Comparison of ENCODE assay signal across 2 cellular contexts in the genomic region with DNA sequence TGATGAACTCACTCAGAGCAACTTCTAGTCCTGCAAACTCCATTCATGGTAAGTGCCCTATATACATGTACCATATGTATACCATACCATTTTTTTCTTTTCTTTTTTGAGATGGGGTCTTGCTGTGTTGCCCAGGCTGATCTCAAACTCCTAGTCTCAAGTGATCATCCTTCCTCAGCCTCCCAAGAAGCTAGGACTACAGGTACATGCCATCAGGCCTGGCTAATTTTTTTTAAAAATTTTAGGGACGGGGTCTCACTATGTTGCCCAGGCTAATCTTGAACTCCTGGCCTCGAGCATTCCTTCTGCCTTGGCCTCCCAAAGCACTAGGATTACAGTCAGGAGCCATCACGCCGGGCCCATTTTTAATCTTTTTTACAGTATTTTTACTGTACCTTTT.
A peak's percentile ranks its signal among the peaks of the same experiment; 100 is the strongest.
TF ChIP-seq lines count a peak whose summit lies in the region.

No MANE protein-coding gene starts in this region.

TF ChIP-seq in A549, 52 proteins besides CTCF, POLR2A, EP300 and RAD21:
- TF ChIP-seq, protein P1, sequence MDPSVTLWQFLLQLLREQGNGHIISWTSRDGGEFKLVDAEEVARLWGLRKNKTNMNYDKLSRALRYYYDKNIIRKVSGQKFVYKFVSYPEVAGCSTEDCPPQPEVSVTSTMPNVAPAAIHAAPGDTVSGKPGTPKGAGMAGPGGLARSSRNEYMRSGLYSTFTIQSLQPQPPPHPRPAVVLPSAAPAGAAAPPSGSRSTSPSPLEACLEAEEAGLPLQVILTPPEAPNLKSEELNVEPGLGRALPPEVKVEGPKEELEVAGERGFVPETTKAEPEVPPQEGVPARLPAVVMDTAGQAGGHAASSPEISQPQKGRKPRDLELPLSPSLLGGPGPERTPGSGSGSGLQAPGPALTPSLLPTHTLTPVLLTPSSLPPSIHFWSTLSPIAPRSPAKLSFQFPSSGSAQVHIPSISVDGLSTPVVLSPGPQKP (IDR thresholded peaks at IDR 0.05; ENCODE audit: low read depth, low read length), result no peak
- TF ChIP-seq, protein P2, sequence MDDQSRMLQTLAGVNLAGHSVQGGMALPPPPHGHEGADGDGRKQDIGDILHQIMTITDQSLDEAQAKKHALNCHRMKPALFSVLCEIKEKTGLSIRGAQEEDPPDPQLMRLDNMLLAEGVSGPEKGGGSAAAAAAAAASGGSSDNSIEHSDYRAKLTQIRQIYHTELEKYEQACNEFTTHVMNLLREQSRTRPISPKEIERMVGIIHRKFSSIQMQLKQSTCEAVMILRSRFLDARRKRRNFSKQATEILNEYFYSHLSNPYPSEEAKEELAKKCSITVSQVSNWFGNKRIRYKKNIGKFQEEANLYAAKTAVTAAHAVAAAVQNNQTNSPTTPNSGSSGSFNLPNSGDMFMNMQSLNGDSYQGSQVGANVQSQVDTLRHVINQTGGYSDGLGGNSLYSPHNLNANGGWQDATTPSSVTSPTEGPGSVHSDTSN (IDR thresholded peaks at IDR 0.05), result no peak
- TF ChIP-seq ESRRA (IDR thresholded peaks at IDR 0.05; ENCODE audit: borderline replicate concordance, low read length) (no peak), RARB (CRISPR knock-in tag; IDR thresholded peaks at IDR 0.05) (no peak), CEBPB (IDR thresholded peaks at IDR 0.05) (no peak), EHF (CRISPR knock-in tag; IDR thresholded peaks at IDR 0.05) (no peak)
- TF ChIP-seq, protein P3, sequence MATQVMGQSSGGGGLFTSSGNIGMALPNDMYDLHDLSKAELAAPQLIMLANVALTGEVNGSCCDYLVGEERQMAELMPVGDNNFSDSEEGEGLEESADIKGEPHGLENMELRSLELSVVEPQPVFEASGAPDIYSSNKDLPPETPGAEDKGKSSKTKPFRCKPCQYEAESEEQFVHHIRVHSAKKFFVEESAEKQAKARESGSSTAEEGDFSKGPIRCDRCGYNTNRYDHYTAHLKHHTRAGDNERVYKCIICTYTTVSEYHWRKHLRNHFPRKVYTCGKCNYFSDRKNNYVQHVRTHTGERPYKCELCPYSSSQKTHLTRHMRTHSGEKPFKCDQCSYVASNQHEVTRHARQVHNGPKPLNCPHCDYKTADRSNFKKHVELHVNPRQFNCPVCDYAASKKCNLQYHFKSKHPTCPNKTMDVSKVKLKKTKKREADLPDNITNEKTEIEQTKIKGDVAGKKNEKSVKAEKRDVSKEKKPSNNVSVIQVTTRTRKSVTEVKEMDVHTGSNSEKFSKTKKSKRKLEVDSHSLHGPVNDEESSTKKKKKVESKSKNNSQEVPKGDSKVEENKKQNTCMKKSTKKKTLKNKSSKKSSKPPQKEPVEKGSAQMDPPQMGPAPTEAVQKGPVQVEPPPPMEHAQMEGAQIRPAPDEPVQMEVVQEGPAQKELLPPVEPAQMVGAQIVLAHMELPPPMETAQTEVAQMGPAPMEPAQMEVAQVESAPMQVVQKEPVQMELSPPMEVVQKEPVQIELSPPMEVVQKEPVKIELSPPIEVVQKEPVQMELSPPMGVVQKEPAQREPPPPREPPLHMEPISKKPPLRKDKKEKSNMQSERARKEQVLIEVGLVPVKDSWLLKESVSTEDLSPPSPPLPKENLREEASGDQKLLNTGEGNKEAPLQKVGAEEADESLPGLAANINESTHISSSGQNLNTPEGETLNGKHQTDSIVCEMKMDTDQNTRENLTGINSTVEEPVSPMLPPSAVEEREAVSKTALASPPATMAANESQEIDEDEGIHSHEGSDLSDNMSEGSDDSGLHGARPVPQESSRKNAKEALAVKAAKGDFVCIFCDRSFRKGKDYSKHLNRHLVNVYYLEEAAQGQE (IDR thresholded peaks at IDR 0.05), result no peak

TF ChIP-seq in K562, 482 proteins besides CTCF, POLR2A, EP300 and RAD21:
- TF ChIP-seq, protein P4, sequence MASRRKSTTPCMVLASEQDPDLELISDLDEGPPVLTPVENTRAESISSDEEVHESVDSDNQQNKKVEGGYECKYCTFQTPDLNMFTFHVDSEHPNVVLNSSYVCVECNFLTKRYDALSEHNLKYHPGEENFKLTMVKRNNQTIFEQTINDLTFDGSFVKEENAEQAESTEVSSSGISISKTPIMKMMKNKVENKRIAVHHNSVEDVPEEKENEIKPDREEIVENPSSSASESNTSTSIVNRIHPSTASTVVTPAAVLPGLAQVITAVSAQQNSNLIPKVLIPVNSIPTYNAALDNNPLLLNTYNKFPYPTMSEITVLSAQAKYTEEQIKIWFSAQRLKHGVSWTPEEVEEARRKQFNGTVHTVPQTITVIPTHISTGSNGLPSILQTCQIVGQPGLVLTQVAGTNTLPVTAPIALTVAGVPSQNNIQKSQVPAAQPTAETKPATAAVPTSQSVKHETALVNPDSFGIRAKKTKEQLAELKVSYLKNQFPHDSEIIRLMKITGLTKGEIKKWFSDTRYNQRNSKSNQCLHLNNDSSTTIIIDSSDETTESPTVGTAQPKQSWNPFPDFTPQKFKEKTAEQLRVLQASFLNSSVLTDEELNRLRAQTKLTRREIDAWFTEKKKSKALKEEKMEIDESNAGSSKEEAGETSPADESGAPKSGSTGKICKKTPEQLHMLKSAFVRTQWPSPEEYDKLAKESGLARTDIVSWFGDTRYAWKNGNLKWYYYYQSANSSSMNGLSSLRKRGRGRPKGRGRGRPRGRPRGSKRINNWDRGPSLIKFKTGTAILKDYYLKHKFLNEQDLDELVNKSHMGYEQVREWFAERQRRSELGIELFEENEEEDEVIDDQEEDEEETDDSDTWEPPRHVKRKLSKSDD (conservative IDR thresholded peaks at IDR 0.05; ENCODE audit: low read length), result no peak
- TF ChIP-seq, protein P3 (CRISPR knock-in tag; IDR thresholded peaks at IDR 0.05; ENCODE audit: low read depth), result no peak
- TF ChIP-seq BRF1 (IDR thresholded peaks at IDR 0.05; ENCODE audit: borderline replicate concordance, extremely low read depth, insufficient read length), result no peak
- no peak for TF ChIP-seq PTRF (tag; IDR thresholded peaks at IDR 0.05)
- peak; percentile 81 for TF ChIP-seq ZNF121 (CRISPR knock-in tag; conservative IDR thresholded peaks at IDR 0.05)
- TF ChIP-seq, protein P5, sequence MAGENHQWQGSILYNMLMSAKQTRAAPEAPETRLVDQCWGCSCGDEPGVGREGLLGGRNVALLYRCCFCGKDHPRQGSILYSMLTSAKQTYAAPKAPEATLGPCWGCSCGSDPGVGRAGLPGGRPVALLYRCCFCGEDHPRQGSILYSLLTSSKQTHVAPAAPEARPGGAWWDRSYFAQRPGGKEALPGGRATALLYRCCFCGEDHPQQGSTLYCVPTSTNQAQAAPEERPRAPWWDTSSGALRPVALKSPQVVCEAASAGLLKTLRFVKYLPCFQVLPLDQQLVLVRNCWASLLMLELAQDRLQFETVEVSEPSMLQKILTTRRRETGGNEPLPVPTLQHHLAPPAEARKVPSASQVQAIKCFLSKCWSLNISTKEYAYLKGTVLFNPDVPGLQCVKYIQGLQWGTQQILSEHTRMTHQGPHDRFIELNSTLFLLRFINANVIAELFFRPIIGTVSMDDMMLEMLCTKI (IDR thresholded peaks at IDR 0.05; ENCODE audit: partially characterized antibody), result no peak
- TF ChIP-seq, protein P6, sequence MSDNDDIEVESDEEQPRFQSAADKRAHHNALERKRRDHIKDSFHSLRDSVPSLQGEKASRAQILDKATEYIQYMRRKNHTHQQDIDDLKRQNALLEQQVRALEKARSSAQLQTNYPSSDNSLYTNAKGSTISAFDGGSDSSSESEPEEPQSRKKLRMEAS (CRISPR knock-in tag; IDR thresholded peaks at IDR 0.05), result no peak
- TF ChIP-seq POU5F1 (IDR thresholded peaks at IDR 0.05; ENCODE audit: borderline replicate concordance, low read depth, low read length, partially characterized antibody), result no peak
